ENCODE assay signal across 9 cellular contexts in the genomic region with DNA sequence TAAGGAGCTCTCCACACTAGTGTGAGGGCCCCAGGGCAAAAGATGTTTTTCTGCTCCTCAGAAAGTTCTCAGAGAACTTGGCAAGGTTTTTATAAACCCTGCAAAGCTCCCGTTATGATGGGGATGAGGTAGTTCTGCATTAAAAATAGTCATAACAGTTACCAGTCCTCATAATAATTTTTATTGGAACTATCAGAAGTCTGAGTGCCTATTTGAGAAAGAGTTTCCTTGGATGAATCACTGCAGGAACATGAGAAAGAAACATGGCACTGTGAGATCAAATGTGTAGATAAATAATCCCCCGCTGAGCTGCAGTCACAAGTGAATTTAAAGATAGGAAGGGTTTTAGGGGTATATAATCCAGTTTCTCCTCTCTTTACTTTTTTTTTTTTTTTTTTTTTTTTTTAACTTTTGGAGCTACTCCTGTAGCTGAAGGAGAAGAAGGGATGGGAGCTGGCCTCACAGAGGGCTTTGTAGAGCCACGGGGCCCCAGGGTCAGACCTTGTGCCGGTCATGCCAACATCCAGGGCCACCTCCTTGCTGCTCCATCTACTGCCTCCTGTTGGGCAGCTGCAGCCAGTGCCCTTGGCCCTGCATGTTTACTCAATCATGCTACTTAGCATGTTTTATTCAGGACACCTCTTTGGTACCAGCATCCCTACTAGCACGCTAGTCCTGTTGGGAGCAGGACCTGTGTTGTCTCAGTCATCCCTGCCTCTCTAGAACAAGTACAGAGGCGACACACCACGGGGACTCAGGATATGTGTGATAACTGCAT. TPM values are rescaled to one million over a fixed set of nuclear protein-coding genes. Genes with fewer than 3 reads are reported as not detected.
DNase-seq lines count a peak whose midpoint lies in the region; ATAC-seq, FAIRE-seq and TF ChIP-seq lines count a peak whose summit lies in the region.
"Had no signal": no experiment of that assay in that cellular context is flagged by ENCODE, and none has a peak within 500 bp of the region (broad histone marks: within the 10 kb centered on the region; RNA-seq: fewer than 3 reads in every experiment).

No MANE protein-coding gene starts in this region.

- H3K4me3 Mint-ChIP-seq in activated B cell treated with CpG ODN at 0.5 μM for 24 hours, result no peak overlapping the region

- H3K36me3 Mint-ChIP-seq in activated B cell treated with CpG ODN at 0.5 μM for 24 hours (ENCODE audit: low read depth), result peaks cover 92% of the 10 kb centered on the region

- H3K4me3 ChIP-seq in fibroblast of mammary gland (ENCODE audit: control insufficient read depth, low read depth, low read length), result no peak overlapping the region
- H3K4me3 ChIP-seq in tibial artery, result no peak overlapping the region
- no peak overlapping the region for H3K4me3 ChIP-seq in small intestine (ENCODE audit: low read depth in 1 of 2, low read length in 2 of 2)

- peaks cover 61% of the 10 kb centered on the region for H3K4me1 Mint-ChIP-seq in activated B cell treated with CpG ODN at 0.5 μM for 24 hours

- no peaks in the 10 kb centered on the region for H3K36me3 ChIP-seq in tibial artery
- H3K36me3 ChIP-seq in small intestine (ENCODE audit: control insufficient read depth in 2 of 2, insufficient read depth in 2 of 2, low read length in 2 of 2), result no peaks in the 10 kb centered on the region

- peaks cover 5 to 70% (median 48%) of the 10 kb centered on the region in 4 donors for H3K4me1 ChIP-seq in tibial artery
- H3K4me1 ChIP-seq in small intestine (ENCODE audit: control insufficient read depth in 2 of 2, insufficient read depth in 1 of 2, low read depth in 1 of 2, low read length in 1 of 2), result peaks cover 0 to 8% of the 10 kb centered on the region in 2 donors

- intact Hi-C loops in activated B cell treated with CpG ODN at 0.5 μM for 24 hours (cut with micrococcal nuclease) (no loop called here), tibial artery (cut with DNase I; ENCODE audit: low total_unique reads) (loop anchor here (10.0 kb wide), 2 partner anchors 50 to 90 kb away; no protein-coding TSS in a partner anchor)

- ATAC-seq in activated B cell treated with CpG ODN at 0.5 μM for 24 hours (ENCODE audit: low read depth) (no peak), GM19324 (IDR thresholded peaks at IDR 0.05; ENCODE audit: low FRiP score, unreplicated experiment) (no peak)

- CTCF ChIA-PET in activated B cell treated with CpG ODN at 0.5 μM for 24 hours (lab: Charles Lee), result interaction anchor here (1.0 to 9.7 kb wide), 6 partner anchors 22 to 122 kb away, joined by 3 to 117 read pairs (median 10); partner anchors contain the start of gene EVL

- H3K27me3 Mint-ChIP-seq in activated B cell treated with CpG ODN at 0.5 μM for 24 hours, result no peaks in the 10 kb centered on the region

- peak overlapping the region; percentile 59 to 63 for H3K27ac ChIP-seq in tibial artery
- peak overlapping the region in 1 of 2 donors; percentile 6 for H3K27ac ChIP-seq in small intestine (ENCODE audit: low read depth in 1 of 2, low read length in 1 of 2)

- H3K27me3 ChIP-seq in tibial artery (no peaks in the 10 kb centered on the region), small intestine (ENCODE audit: control insufficient read depth in 2 of 2, insufficient read depth in 2 of 2, low read length in 2 of 2) (no peaks in the 10 kb centered on the region)

- 80 to 84% (median 84%) methylated on average over 7 of the region's 7 CpGs for WGBS in small intestine, 3 donors

- no peaks in the 10 kb centered on the region for H3K9me3 Mint-ChIP-seq in activated B cell treated with CpG ODN at 0.5 μM for 24 hours

- peak; percentile 65 for DNase-seq in activated effector memory CD4-positive, alpha-beta T cell treated with anti-CD3 and anti-CD28 coated beads, Interleukin-2, amount 50 U/mL, for 16 hours
- DNase-seq in activated effector memory CD4-positive, alpha-beta T cell treated with Interleukin-2 at 50 U/mL for 16 hours, result no peak
- DNase-seq in activated B cell treated with CpG ODN at 0.5 μM for 24 hours (no peak), fibroblast of mammary gland (ENCODE audit: low read depth) (peak; percentile 47), tibial artery (peak; percentile 14 to 59), small intestine (no peak), 8988T (no peak)
- DNase-seq: activated CD4-positive, alpha-beta T cell treated with anti-CD3 and anti-CD28 coated beads for 4 hours had no signal

- no peak for FAIRE-seq in small intestine (lab: Jason Lieb, UNC)

- peak overlapping the region; percentile 89 for H3K27ac Mint-ChIP-seq in activated B cell treated with CpG ODN at 0.5 μM for 24 hours

- POLR2A ChIA-PET in activated B cell treated with CpG ODN at 0.5 μM for 24 hours (lab: Charles Lee), result interaction anchor here (0.6 kb wide), 2 partner anchors 33 to 38 kb away, joined by 6 to 10 read pairs; no protein-coding TSS in a partner anchor

- H3K9me3 ChIP-seq in tibial artery (no peaks in the 10 kb centered on the region), small intestine (ENCODE audit: control insufficient read depth, low read depth) (no peaks in the 10 kb centered on the region)

- no peak for TF ChIP-seq CTCF in activated B cell treated with CpG ODN at 0.5 μM for 24 hours (IDR thresholded peaks at IDR 0.05)
- TF ChIP-seq CTCF in fibroblast of mammary gland (conservative IDR thresholded peaks at IDR 0.05; ENCODE audit: control insufficient read depth, insufficient read depth, low read depth, low read length), result no peak
- no peak for TF ChIP-seq CTCF in tibial artery (IDR thresholded peaks at IDR 0.05)

RNA-seq across cellular contexts. Expression of gene EVL, which starts 39.5 kb away (rescaled TPM):
- 229 and 272 TPM in 2 replicates for total RNA-seq in activated B cell treated with CpG ODN at 0.5 μM for 24 hours
- polyA plus RNA-seq in small intestine, result 10 to 100 TPM; 21.0 to 35.2 (median 28.4) TPM

RNA-seq across cellular contexts. Expression of gene DEGS2, which starts 54.7 kb away (rescaled TPM):
- 1.3 and 2.5 TPM in 2 replicates for total RNA-seq in activated B cell treated with CpG ODN at 0.5 μM for 24 hours
- 10 to 100 TPM; 16.1 to 47.0 (median 19.7) TPM for polyA plus RNA-seq in small intestine

Comparison
In these comparisons a context has a peak if more than half of its experiments do, and no peak if none do; other contexts are left out.
1. DNase-seq: peak in activated effector memory CD4-positive, alpha-beta T cell treated with anti-CD3 and anti-CD28 coated beads, Interleukin-2, amount 50 U/mL, for 16 hours (single experiment), fibroblast of mammary gland (single experiment) and tibial artery (2 of 2); none in activated effector memory CD4-positive, alpha-beta T cell treated with Interleukin-2 at 50 U/mL for 16 hours (single experiment), activated B cell treated with CpG ODN at 0.5 μM for 24 hours (single experiment), small intestine (single experiment) and 8988T (single experiment).